In the genomic region with DNA sequence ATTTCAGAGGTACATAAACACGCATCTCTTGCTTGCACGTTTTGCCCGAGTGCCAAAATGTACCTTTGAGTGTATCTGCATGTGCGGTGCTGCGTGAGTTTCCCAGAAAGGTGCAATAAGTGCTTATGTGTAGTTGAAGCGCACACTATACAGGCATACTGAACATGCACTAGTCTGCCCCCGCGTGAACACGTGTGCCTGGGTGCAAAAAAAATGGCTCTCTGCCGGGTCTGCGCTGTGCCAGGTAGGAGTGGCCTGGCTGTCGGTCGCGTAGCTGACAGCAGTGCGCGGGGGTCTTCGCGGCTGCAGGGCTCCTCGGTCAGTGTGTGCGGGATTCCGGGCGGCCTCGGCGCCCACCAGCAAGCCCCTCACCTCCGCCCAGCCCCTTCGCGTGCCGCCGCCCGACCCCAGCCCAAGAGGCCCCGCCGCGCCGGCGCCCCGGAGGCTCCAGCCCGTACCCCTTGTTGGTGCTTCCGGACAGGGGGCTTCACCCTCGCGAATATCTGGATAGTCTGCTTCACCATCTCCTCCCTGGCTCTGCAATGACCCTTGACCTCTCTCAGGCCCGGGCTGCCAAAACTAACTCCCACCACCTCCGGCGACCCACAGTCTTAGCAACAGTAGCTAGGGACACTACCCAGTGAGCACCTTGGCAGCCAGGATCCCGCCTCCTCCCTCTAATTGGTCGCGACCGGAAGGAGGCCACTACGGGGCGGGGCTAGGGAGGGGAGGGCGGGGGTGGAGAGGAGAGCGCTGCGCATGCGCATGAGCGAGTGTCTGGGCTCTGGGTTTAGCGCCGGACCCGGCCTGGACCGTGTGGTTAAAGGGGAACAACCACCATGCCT, we compare ENCODE assay signal across 7 cellular contexts.
DNase-seq lines count a peak whose midpoint lies in the region; ATAC-seq and TF ChIP-seq lines count a peak whose summit lies in the region.

A gene with protein sequence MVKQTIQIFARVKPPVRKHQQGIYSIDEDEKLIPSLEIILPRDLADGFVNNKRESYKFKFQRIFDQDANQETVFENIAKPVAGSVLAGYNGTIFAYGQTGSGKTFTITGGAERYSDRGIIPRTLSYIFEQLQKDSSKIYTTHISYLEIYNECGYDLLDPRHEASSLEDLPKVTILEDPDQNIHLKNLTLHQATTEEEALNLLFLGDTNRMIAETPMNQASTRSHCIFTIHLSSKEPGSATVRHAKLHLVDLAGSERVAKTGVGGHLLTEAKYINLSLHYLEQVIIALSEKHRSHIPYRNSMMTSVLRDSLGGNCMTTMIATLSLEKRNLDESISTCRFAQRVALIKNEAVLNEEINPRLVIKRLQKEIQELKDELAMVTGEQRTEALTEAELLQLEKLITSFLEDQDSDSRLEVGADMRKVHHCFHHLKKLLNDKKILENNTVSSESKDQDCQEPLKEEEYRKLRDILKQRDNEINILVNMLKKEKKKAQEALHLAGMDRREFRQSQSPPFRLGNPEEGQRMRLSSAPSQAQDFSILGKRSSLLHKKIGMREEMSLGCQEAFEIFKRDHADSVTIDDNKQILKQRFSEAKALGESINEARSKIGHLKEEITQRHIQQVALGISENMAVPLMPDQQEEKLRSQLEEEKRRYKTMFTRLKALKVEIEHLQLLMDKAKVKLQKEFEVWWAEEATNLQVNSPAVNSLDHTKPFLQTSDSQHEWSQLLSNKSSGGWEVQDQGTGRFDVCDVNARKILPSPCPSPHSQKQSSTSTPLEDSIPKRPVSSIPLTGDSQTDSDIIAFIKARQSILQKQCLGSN (minus strand): TSS at position 622 of the 845 bp plus-strand sequence. CDS start 98 bp downstream, at position 524.

- ATAC-seq in GM18517 (IDR thresholded peaks at IDR 0.05; ENCODE audit: unreplicated experiment), result peak; percentile 96
- ATAC-seq in HG03039 (IDR thresholded peaks at IDR 0.05; ENCODE audit: unreplicated experiment), result peak; percentile 96

- TF ChIP-seq CTCF in choroid plexus epithelial cell (conservative IDR thresholded peaks at IDR 0.05; ENCODE audit: low read depth, low read length), result no peak

- H3K4me3 ChIP-seq in choroid plexus epithelial cell (ENCODE audit: low read depth, low read length), result peak within 1 kb of the TSS; percentile 78

- peak; percentile 68 for DNase-seq in NCI-H2107 (lab: John Stamatoyannopoulos, UW)
- peak; percentile 73 to 79 for DNase-seq in activated CD4-positive, alpha-beta T cell treated with anti-CD3 and anti-CD28 coated beads for 4 hours
- DNase-seq in choroid plexus epithelial cell (ENCODE audit: low read depth), result peak; percentile 94
- peak; percentile 90 for DNase-seq in kidney glomerular epithelial cell (lab: John Stamatoyannopoulos, UW)
- DNase-seq in stimulated activated CD4-positive, alpha-beta T cell treated with anti-CD3 and anti-CD28 coated beads, Interleukin-15, amount 100 ng/mL, for 1 hour (ENCODE audit: low read depth in 1 of 2, low spot score in 1 of 2), result peak; percentile 55 to 63

Comparison
In these comparisons a context has a peak if more than half of its experiments do, and no peak if none do; other contexts are left out.
1. Peak in every context shown above with its lines: DNase-seq, ATAC-seq and H3K4me3 ChIP-seq.